19 cellular contexts compared by ENCODE assay signal in the genomic region with DNA sequence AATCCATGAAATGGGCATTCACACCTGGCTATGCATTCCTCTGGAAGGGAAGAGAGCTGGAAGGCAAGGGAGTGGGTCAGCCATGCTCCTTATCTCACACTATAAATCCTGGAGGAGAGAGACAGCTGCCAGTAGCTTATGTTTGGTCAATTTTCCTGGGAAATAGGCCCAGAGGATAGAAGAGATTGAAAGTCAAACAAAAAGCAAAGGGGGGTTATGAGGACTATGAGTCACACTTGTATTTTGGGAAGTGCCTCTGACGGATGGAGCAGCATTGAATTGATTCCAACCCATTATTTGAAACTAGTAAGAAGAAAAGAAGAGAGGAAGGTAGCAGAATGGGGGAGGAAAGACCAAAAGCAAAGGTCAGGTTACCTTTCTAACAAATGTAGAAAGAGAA. TPM values are rescaled to one million over a fixed set of nuclear protein-coding genes. Genes with fewer than 3 reads are reported as not detected.
A peak's percentile ranks its signal among the peaks of the same experiment; 100 is the strongest.
DNase-seq lines count a peak whose midpoint lies in the region; ATAC-seq and TF ChIP-seq lines count a peak whose summit lies in the region.
"Had no signal": no experiment of that assay in that cellular context is flagged by ENCODE, and none has a peak within 500 bp of the region (broad histone marks: within the 10 kb centered on the region; RNA-seq: fewer than 3 reads in every experiment).

No MANE protein-coding gene starts in this region.

- TF ChIP-seq CTCF in heart right ventricle (IDR thresholded peaks at IDR 0.05) (no peak), dorsolateral prefrontal cortex (IDR thresholded peaks at IDR 0.05 in 54 of 56, conservative IDR thresholded peaks at IDR 0.05 in 2 of 56; ENCODE audit: low read depth in 1 of 56, partially characterized antibody in 56 of 56) (no peak), tibial artery (IDR thresholded peaks at IDR 0.05) (no peak)

- TF ChIP-seq POLR2A in erythroblast (IDR thresholded peaks at IDR 0.05; ENCODE audit: low read length), result no peak

- H3K9me3 ChIP-seq in heart right ventricle, result no peaks in the 10 kb centered on the region
- H3K9me3 ChIP-seq in right cardiac atrium (ENCODE audit: control insufficient read depth, low read length), result no peaks in the 10 kb centered on the region
- no peaks in the 10 kb centered on the region for H3K9me3 ChIP-seq in tibial artery
- H3K9me3 ChIP-seq: A549; BLaER1 treated with 17β-estradiol and CSF1 and Interleukin-3, amounts not matched to agents 10 nM and 100 nM had no signal

- no peak for DNase-seq in heart right ventricle
- DNase-seq in Right ventricle myocardium inferior (ENCODE audit: missing footprints), result no peak
- DNase-seq in dorsolateral prefrontal cortex, result no peak
- DNase-seq in right cardiac atrium, result no peak
- DNase-seq in tibial artery, result no peak
- no peak for DNase-seq in erythroblast (lab: John Stamatoyannopoulos, UW)
- no peak for DNase-seq in DMS53 treated with DMSO at 0.1 percent for 48 hours (lab: John Stamatoyannopoulos, UW; ENCODE audit: unreplicated experiment)
- DNase-seq: activated CD4-positive, CD25-positive, alpha-beta regulatory T cell treated with anti-CD3 and anti-CD28 coated beads, Interleukin-2, amount 50 U/mL, for 72 hours; activated T-cell treated with anti-CD3 and anti-CD28 coated beads, Interleukin-2, amount 50 U/mL, for 48 hours; naive thymus-derived CD4-positive, alpha-beta T cell; NCI-H1417; NCI-H2107; NCI-H526 treated with DMSO at 0.1 percent for 48 hours; stimulated activated CD4-positive, alpha-beta T cell treated with anti-CD3 and anti-CD28 coated beads, Interleukin-15, amount 100 ng/mL, for 24 hours; SW 1271 had no signal

- H3K27me3 ChIP-seq in heart right ventricle (no peaks in the 10 kb centered on the region), dorsolateral prefrontal cortex (no peaks in the 10 kb centered on the region), right cardiac atrium (ENCODE audit: control insufficient read depth, insufficient read depth) (no peaks in the 10 kb centered on the region), tibial artery (no peaks in the 10 kb centered on the region)
- H3K27me3 ChIP-seq: BLaER1 treated with 17β-estradiol and CSF1 and Interleukin-3, amounts not matched to agents 10 nM and 100 nM had no signal

- H3K27ac ChIP-seq in heart right ventricle (peak overlapping the region in 7 of 10 donors; percentile 19 to 68 (median 63)), dorsolateral prefrontal cortex (peak overlapping the region in 32 of 59 donors; percentile 7 to 88 (median 37)), right cardiac atrium (ENCODE audit: low read length) (peak overlapping the region; percentile 42), tibial artery (peak overlapping the region; percentile 82 to 86)
- H3K27ac ChIP-seq: A549; BLaER1 treated with 17β-estradiol and CSF1 and Interleukin-3, amounts not matched to agents 10 nM and 100 nM had no signal

- H3K4me3 ChIP-seq in heart right ventricle, result no peak overlapping the region
- H3K4me3 ChIP-seq in dorsolateral prefrontal cortex, result no peak overlapping the region
- no peak overlapping the region for H3K4me3 ChIP-seq in right cardiac atrium (ENCODE audit: low read length)
- no peak overlapping the region for H3K4me3 ChIP-seq in tibial artery
- H3K4me3 ChIP-seq: A549; BLaER1 treated with 17β-estradiol and CSF1 and Interleukin-3, amounts not matched to agents 10 nM and 100 nM had no signal

- WGBS in heart right ventricle, 2 donors, result 13 to 20% methylated on average over 1 of the region's 1 CpG
- 11% methylated on average over 1 of the region's 1 CpG for WGBS in right cardiac atrium

- ATAC-seq in heart right ventricle, result peak in 4 of 8 donors; percentile 17 to 62 (median 36)
- ATAC-seq in Right ventricle myocardium inferior, result no peak
- peak in 1 of 2 donors; percentile 35 for ATAC-seq in right cardiac atrium
- ATAC-seq in HG03039 (IDR thresholded peaks at IDR 0.05; ENCODE audit: unreplicated experiment), result no peak
- ATAC-seq: A549; esophagus mucosa; naive thymus-derived CD4-positive, alpha-beta T cell had no signal

- intact Hi-C loops in heart right ventricle (cut with DNase I), result loop anchor here in 7 of 10 donors (5.0 to 10.0 kb wide), 4 partner anchors 457 to 677 kb away; a partner anchor contains a TSS
- intact Hi-C loops in Right ventricle myocardium inferior (cut with DNase I), result loop anchor here (10.0 kb wide), 1 partner anchor 677 kb away; no protein-coding TSS in a partner anchor
- intact Hi-C loops in dorsolateral prefrontal cortex (cut with DNase I), result loop anchor here (10.0 kb wide), 2 partner anchors 457 to 677 kb away; no protein-coding TSS in a partner anchor
- intact Hi-C loops in right cardiac atrium (cut with DNase I), result loop anchor here (5.0 to 10.0 kb wide), 3 partner anchors 457 to 677 kb away; no protein-coding TSS in a partner anchor
- intact Hi-C loops in tibial artery (cut with DNase I; ENCODE audit: low total_unique reads), result loop anchor here (10.0 kb wide), 2 partner anchors 457 to 577 kb away; a partner anchor contains a TSS

- H3K36me3 ChIP-seq in heart right ventricle (peaks cover 0 to 98% (median 19%) of the 10 kb centered on the region in 9 donors), tibial artery (peaks cover 21 to 35% (median 24%) of the 10 kb centered on the region in 3 donors)

- H3K4me1 ChIP-seq in heart right ventricle (peaks cover 0 to 45% (median 29%) of the 10 kb centered on the region in 9 donors), right cardiac atrium (ENCODE audit: control insufficient read depth, insufficient read depth, low read length) (peaks cover 6% of the 10 kb centered on the region), tibial artery (peaks cover 0 to 71% (median 30%) of the 10 kb centered on the region in 4 donors)

RNA-seq across cellular contexts. Expression of a gene that starts 25.0 kb away (rescaled TPM):
- total RNA-seq in heart right ventricle, result 10 to 100 TPM; 37.1 to 60.9 (median 54.5) TPM
- 10 to 100 TPM; 10.4 to 16.2 TPM for polyA plus RNA-seq in heart right ventricle
- total RNA-seq in Right ventricle myocardium inferior, result 54.9 TPM
- 100 to 1,000 TPM in 41 of 120 experiments, 10 to 100 TPM in 79; 61.4 to 132 (median 93.3) TPM for total RNA-seq in dorsolateral prefrontal cortex
- 10 to 100 TPM; 39.0 to 59.5 (median 50.1) TPM for total RNA-seq in right cardiac atrium
- 17.3 TPM for polyA plus RNA-seq in right cardiac atrium
